1 cellular context compared by ENCODE assay signal in the genomic region with DNA sequence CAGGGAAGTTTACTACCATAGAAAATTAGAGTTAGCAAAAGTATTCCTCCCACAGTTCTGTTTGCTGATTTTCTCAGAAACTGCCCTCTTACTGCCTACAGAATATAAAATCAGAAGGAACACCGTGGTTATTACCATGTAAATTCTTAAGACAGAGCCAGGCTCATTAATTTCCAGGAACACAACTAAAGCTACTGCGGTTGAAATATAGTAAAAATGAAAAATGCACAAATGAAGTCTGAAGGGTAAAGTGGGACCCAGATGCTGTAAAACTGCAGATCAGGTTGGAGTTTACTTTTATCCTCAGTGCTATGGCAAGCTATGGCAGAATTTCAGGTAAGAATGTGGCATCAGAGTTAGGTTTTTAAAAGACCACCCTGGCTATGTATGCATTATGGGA.
TF ChIP-seq lines count a peak whose summit lies in the region.

No MANE protein-coding gene starts in this region.

TF ChIP-seq in HEK293T, 16 proteins besides CTCF, POLR2A, EP300 and RAD21:
- TF ChIP-seq LEF1 (IDR thresholded peaks at IDR 0.05; ENCODE audit: borderline replicate concordance) = no peak
- no peak for TF ChIP-seq FOXK2 (IDR thresholded peaks at IDR 0.05)
- no peak for TF ChIP-seq ARNT (IDR thresholded peaks at IDR 0.05)
- TF ChIP-seq HDGF (IDR thresholded peaks at IDR 0.05; ENCODE audit: borderline replicate concordance) = no peak
- no peak for TF ChIP-seq ZNF384 (IDR thresholded peaks at IDR 0.05)
- no peak for TF ChIP-seq L3MBTL2 (conservative IDR thresholded peaks at IDR 0.05)
- no peak for TF ChIP-seq FOXA1 (IDR thresholded peaks at IDR 0.05)
- no peak for TF ChIP-seq SP1 (IDR thresholded peaks at IDR 0.05)
- TF ChIP-seq TARDBP (IDR thresholded peaks at IDR 0.05) = no peak
- TF ChIP-seq ELF4 (IDR thresholded peaks at IDR 0.05) = no peak
- TF ChIP-seq CTBP1 (IDR thresholded peaks at IDR 0.05; ENCODE audit: borderline replicate concordance) = no peak
- no peak for TF ChIP-seq BHLHE40 (IDR thresholded peaks at IDR 0.05; ENCODE audit: borderline replicate concordance)
- TF ChIP-seq FOXM1 (IDR thresholded peaks at IDR 0.05; ENCODE audit: borderline replicate concordance) = no peak
- no peak for TF ChIP-seq NFRKB (IDR thresholded peaks at IDR 0.05)
- TF ChIP-seq SUZ12 (IDR thresholded peaks at IDR 0.05) = no peak
- TF ChIP-seq, protein P1, sequence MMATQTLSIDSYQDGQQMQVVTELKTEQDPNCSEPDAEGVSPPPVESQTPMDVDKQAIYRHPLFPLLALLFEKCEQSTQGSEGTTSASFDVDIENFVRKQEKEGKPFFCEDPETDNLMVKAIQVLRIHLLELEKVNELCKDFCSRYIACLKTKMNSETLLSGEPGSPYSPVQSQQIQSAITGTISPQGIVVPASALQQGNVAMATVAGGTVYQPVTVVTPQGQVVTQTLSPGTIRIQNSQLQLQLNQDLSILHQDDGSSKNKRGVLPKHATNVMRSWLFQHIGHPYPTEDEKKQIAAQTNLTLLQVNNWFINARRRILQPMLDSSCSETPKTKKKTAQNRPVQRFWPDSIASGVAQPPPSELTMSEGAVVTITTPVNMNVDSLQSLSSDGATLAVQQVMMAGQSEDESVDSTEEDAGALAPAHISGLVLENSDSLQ (IDR thresholded peaks at IDR 0.05) = no peak
